40 cellular contexts compared by ENCODE assay signal in genomic region chr10:100780324-100780723, GRCh38. TPM values are rescaled to one million over a fixed set of nuclear protein-coding genes. Genes with fewer than 3 reads are reported as not detected.
"Had no signal": no experiment of that assay in that cellular context is flagged by ENCODE, and none has a peak within 500 bp of the region (broad histone marks: within the 10 kb centered on the region; RNA-seq: fewer than 3 reads in every experiment).

No MANE protein-coding gene starts in this region.

- H3K27me3 ChIP-seq: adrenal gland, body of pancreas had no signal

- H3K9me3 Mint-ChIP-seq: activated CD4-positive, alpha-beta memory T cell treated with anti-CD3 and anti-CD28 coated beads for 36 hours; activated CD4-positive, alpha-beta T cell treated with anti-CD3 and anti-CD28 coated beads, Interleukin-2, amount 10 ng/mL, durations not matched to agents 24 days and 14 days; activated naive CD4-positive, alpha-beta T cell treated with anti-CD3 and anti-CD28 coated beads for 36 hours; activated naive CD4-positive, alpha-beta T cell treated with anti-CD3 and anti-CD28 coated beads, Interleukin-2, amount 50 U/mL, for 24 hours; activated naive CD8-positive, alpha-beta T cell treated with anti-CD3 and anti-CD28 coated beads for 36 hours; activated naive CD8-positive, alpha-beta T cell treated with anti-CD3 and anti-CD28 coated beads, Interleukin-2, amount 50 U/mL, for 24 hours; activated T-helper 1 cell treated with anti-CD3 and anti-CD28 coated beads, Interleukin-12 subunit alpha, Interleukin-12 subunit beta, Interleukin-2, Interleukin-4 antibody, amounts not matched to agents 30 ng/mL and 10 ng/mL and 1 ng/mL, durations not matched to agents 14 hours and 24 hours and 36 hours; activated T-helper 2 cell treated with anti-CD3 and anti-CD28 coated beads, Interferon-gamma antibody, Interleukin-2, Interleukin-4, amounts not matched to agents 10 μg/mL and 5 μg/mL and 100 μg/mL, durations not matched to agents 14 hours and 24 hours and 36 hours; central memory CD8-positive, alpha-beta T cell; T-cell; T-helper 1 cell treated with Interleukin-12 subunit alpha and Interleukin-12 subunit beta and Interleukin-4 antibody, amounts not matched to agents 30 μg/mL and 1 μg/mL, for 36 hours had no signal

- DNase-seq: activated CD4-positive, alpha-beta memory T cell treated with anti-CD3 and anti-CD28 coated beads for 36 hours; activated CD4-positive, alpha-beta T cell treated with anti-CD3 and anti-CD28 coated beads for 36 hours; activated CD4-positive, alpha-beta T cell treated with anti-CD3 and anti-CD28 coated beads, Interleukin-2, amount 10 ng/mL, durations not matched to agents 24 days and 14 days; activated CD4-positive, CD25-positive, alpha-beta regulatory T cell; activated CD4-positive, CD25-positive, alpha-beta regulatory T cell treated with anti-CD3 and anti-CD28 coated beads, Interleukin-2, amount 50 U/mL, for 72 hours; activated CD8-positive, alpha-beta memory T cell treated with anti-CD3 and anti-CD28 coated beads, Interleukin-2, amount 10 ng/mL, durations not matched to agents 7 days and 5 days; activated CD8-positive, alpha-beta memory T cell treated with anti-CD3 and anti-CD28 coated beads, Interleukin-2, amount 50 U/mL, for 4 hours; activated CD8-positive, alpha-beta T cell treated with anti-CD3 and anti-CD28 coated beads, Interleukin-2, amount 10 ng/mL, durations not matched to agents 7 days and 5 days; activated effector memory CD4-positive, alpha-beta T cell treated with anti-CD3 and anti-CD28 coated beads, Interleukin-2, amount 50 U/mL, for 16 hours; activated naive CD4-positive, alpha-beta T cell treated with anti-CD3 and anti-CD28 coated beads for 36 hours; activated naive CD8-positive, alpha-beta T cell treated with anti-CD3 and anti-CD28 coated beads for 36 hours; activated naive CD8-positive, alpha-beta T cell treated with anti-CD3 and anti-CD28 coated beads, Interleukin-2, amount 50 U/mL, for 24 hours; activated T-cell treated with anti-CD3 and anti-CD28 coated beads, Interleukin-2, amount 50 U/mL, for 1 hour; activated T-cell treated with anti-CD3 and anti-CD28 coated beads, Interleukin-2, amount 50 U/mL, for 48 hours; adrenal gland; amygdala; aorta; cortex of kidney; dermis blood vessel endothelial cell; effector CD8-positive, alpha-beta T cell; esophagus squamous epithelium; foreskin melanocyte; heart right ventricle; T-cell; T-helper 9 cell had no signal

- H3K4me1 Mint-ChIP-seq: activated CD4-positive, alpha-beta T cell treated with anti-CD3 and anti-CD28 coated beads for 36 hours; activated CD4-positive, alpha-beta T cell treated with anti-CD3 and anti-CD28 coated beads, Interleukin-2, amount 10 ng/mL, durations not matched to agents 24 days and 14 days; activated CD8-positive, alpha-beta memory T cell treated with anti-CD3 and anti-CD28 coated beads, Interleukin-2, amount 10 ng/mL, durations not matched to agents 7 days and 5 days; activated naive CD4-positive, alpha-beta T cell treated with anti-CD3 and anti-CD28 coated beads, Interleukin-2, amount 50 U/mL, for 24 hours; activated naive CD8-positive, alpha-beta T cell treated with anti-CD3 and anti-CD28 coated beads for 36 hours; activated naive CD8-positive, alpha-beta T cell treated with anti-CD3 and anti-CD28 coated beads, Interleukin-2, amount 50 U/mL, for 24 hours; central memory CD8-positive, alpha-beta T cell; T-cell had no signal

- H3K36me3 Mint-ChIP-seq: activated CD4-positive, alpha-beta memory T cell treated with anti-CD3 and anti-CD28 coated beads for 36 hours; activated CD8-positive, alpha-beta memory T cell treated with anti-CD3 and anti-CD28 coated beads, Interleukin-2, amount 10 ng/mL, durations not matched to agents 7 days and 5 days; activated naive CD4-positive, alpha-beta T cell treated with anti-CD3 and anti-CD28 coated beads, Interleukin-2, amount 50 U/mL, for 24 hours; activated naive CD8-positive, alpha-beta T cell treated with anti-CD3 and anti-CD28 coated beads for 36 hours; T-cell had no signal

- H3K27ac Mint-ChIP-seq: activated CD4-positive, alpha-beta memory T cell treated with anti-CD3 and anti-CD28 coated beads for 36 hours; activated CD4-positive, alpha-beta T cell treated with anti-CD3 and anti-CD28 coated beads for 36 hours; activated CD4-positive, alpha-beta T cell treated with anti-CD3 and anti-CD28 coated beads, Interleukin-2, amount 10 ng/mL, durations not matched to agents 24 days and 14 days; activated CD8-positive, alpha-beta memory T cell treated with anti-CD3 and anti-CD28 coated beads, Interleukin-2, amount 10 ng/mL, durations not matched to agents 7 days and 5 days; activated CD8-positive, alpha-beta T cell treated with anti-CD3 and anti-CD28 coated beads, Interleukin-2, amount 10 ng/mL, durations not matched to agents 7 days and 5 days; activated naive CD4-positive, alpha-beta T cell treated with anti-CD3 and anti-CD28 coated beads for 36 hours; activated naive CD4-positive, alpha-beta T cell treated with anti-CD3 and anti-CD28 coated beads, Interleukin-2, amount 50 U/mL, for 24 hours; activated naive CD8-positive, alpha-beta T cell treated with anti-CD3 and anti-CD28 coated beads for 36 hours; activated naive CD8-positive, alpha-beta T cell treated with anti-CD3 and anti-CD28 coated beads, Interleukin-2, amount 50 U/mL, for 24 hours; activated T-helper 1 cell treated with anti-CD3 and anti-CD28 coated beads, Interleukin-12 subunit alpha, Interleukin-12 subunit beta, Interleukin-2, Interleukin-4 antibody, amounts not matched to agents 30 ng/mL and 10 ng/mL and 1 ng/mL, durations not matched to agents 14 hours and 24 hours and 36 hours; activated T-helper 2 cell treated with anti-CD3 and anti-CD28 coated beads, Interferon-gamma antibody, Interleukin-2, Interleukin-4, amounts not matched to agents 10 μg/mL and 5 μg/mL and 100 μg/mL, durations not matched to agents 14 hours and 24 hours and 36 hours; T-cell; T-helper 1 cell treated with Interleukin-12 subunit alpha and Interleukin-12 subunit beta and Interleukin-4 antibody, amounts not matched to agents 30 μg/mL and 1 μg/mL, for 36 hours had no signal

- H3K4me3 Mint-ChIP-seq: activated CD4-positive, alpha-beta memory T cell treated with anti-CD3 and anti-CD28 coated beads for 36 hours; activated CD4-positive, alpha-beta T cell treated with anti-CD3 and anti-CD28 coated beads for 36 hours; activated CD4-positive, alpha-beta T cell treated with anti-CD3 and anti-CD28 coated beads, Interleukin-2, amount 10 ng/mL, durations not matched to agents 24 days and 14 days; activated CD8-positive, alpha-beta memory T cell treated with anti-CD3 and anti-CD28 coated beads, Interleukin-2, amount 10 ng/mL, durations not matched to agents 7 days and 5 days; activated CD8-positive, alpha-beta T cell treated with anti-CD3 and anti-CD28 coated beads, Interleukin-2, amount 10 ng/mL, durations not matched to agents 7 days and 5 days; activated naive CD4-positive, alpha-beta T cell treated with anti-CD3 and anti-CD28 coated beads for 36 hours; activated naive CD4-positive, alpha-beta T cell treated with anti-CD3 and anti-CD28 coated beads, Interleukin-2, amount 50 U/mL, for 24 hours; activated naive CD8-positive, alpha-beta T cell treated with anti-CD3 and anti-CD28 coated beads for 36 hours; activated naive CD8-positive, alpha-beta T cell treated with anti-CD3 and anti-CD28 coated beads, Interleukin-2, amount 50 U/mL, for 24 hours; activated T-helper 1 cell treated with anti-CD3 and anti-CD28 coated beads, Interleukin-12 subunit alpha, Interleukin-12 subunit beta, Interleukin-2, Interleukin-4 antibody, amounts not matched to agents 30 ng/mL and 10 ng/mL and 1 ng/mL, durations not matched to agents 14 hours and 24 hours and 36 hours; central memory CD8-positive, alpha-beta T cell; T-cell; T-helper 1 cell treated with Interleukin-12 subunit alpha and Interleukin-12 subunit beta and Interleukin-4 antibody, amounts not matched to agents 30 μg/mL and 1 μg/mL, for 36 hours had no signal

- H3K36me3 ChIP-seq: adrenal gland, cardiac muscle cell, esophagus squamous epithelium, gastroesophageal sphincter, heart right ventricle had no signal

- H3K4me1 ChIP-seq: adrenal gland, body of pancreas, esophagus squamous epithelium, gastroesophageal sphincter, heart right ventricle had no signal

- H3K4me3 ChIP-seq: adrenal gland, body of pancreas, cardiac muscle cell, esophagus squamous epithelium, gastroesophageal sphincter, heart right ventricle had no signal

- H3K27ac ChIP-seq: adrenal gland, body of pancreas, cardiac muscle cell, epithelial cell of prostate, esophagus squamous epithelium, gastroesophageal sphincter, heart right ventricle had no signal

- H3K9me3 ChIP-seq: adrenal gland, body of pancreas, esophagus squamous epithelium, gastroesophageal sphincter, heart right ventricle had no signal

RNA-seq across cellular contexts. Expression of gene PAX2, which starts 34.9 kb away (rescaled TPM):
- total RNA-seq: activated CD4-positive, alpha-beta memory T cell treated with anti-CD3 and anti-CD28 coated beads for 36 hours; activated CD8-positive, alpha-beta memory T cell treated with anti-CD3 and anti-CD28 coated beads for 36 hours; activated CD8-positive, alpha-beta memory T cell treated with anti-CD3 and anti-CD28 coated beads, Interleukin-2, amount 10 ng/mL, durations not matched to agents 7 days and 5 days; activated CD8-positive, alpha-beta T cell treated with anti-CD3 and anti-CD28 coated beads, Interleukin-2, amount 10 ng/mL, durations not matched to agents 7 days and 5 days; activated naive CD4-positive, alpha-beta T cell treated with anti-CD3 and anti-CD28 coated beads for 36 hours; activated naive CD8-positive, alpha-beta T cell treated with anti-CD3 and anti-CD28 coated beads for 36 hours; activated T-helper 1 cell treated with anti-CD3 and anti-CD28 coated beads, Interleukin-12 subunit alpha, Interleukin-12 subunit beta, Interleukin-2, Interleukin-4 antibody, amounts not matched to agents 30 ng/mL and 10 ng/mL and 1 ng/mL, durations not matched to agents 14 hours and 24 hours and 36 hours; aorta; cardiac muscle cell; endothelial cell of umbilical vein; esophagus squamous epithelium; fibroblast of lung; fibroblast of villous mesenchyme; gastroesophageal sphincter; heart right ventricle; T-cell; T-helper 2 cell treated with Interferon-gamma antibody and Interleukin-4, amounts not matched to agents 100 ng/mL and 5 ng/mL, for 36 hours had no signal
- polyA plus RNA-seq: aorta, cardiac muscle cell, endothelial cell of umbilical vein, esophagus, fibroblast of lung, heart right ventricle had no signal
